ENCODE assay signal across 10 cellular contexts in genomic region chr11:101880208-101880607, GRCh38. TPM values are rescaled to one million over a fixed set of nuclear protein-coding genes. Genes with fewer than 3 reads are reported as not detected.
A peak's percentile ranks its signal among the peaks of the same experiment; 100 is the strongest.
DNase-seq lines count a peak whose midpoint lies in the region; ATAC-seq and TF ChIP-seq lines count a peak whose summit lies in the region.
"Had no signal": no experiment of that assay in that cellular context is flagged by ENCODE, and none has a peak within 500 bp of the region (broad histone marks: within the 10 kb centered on the region; RNA-seq: fewer than 3 reads in every experiment).

No MANE protein-coding gene starts in this region.

- ATAC-seq in GM19463 (IDR thresholded peaks at IDR 0.05; ENCODE audit: unreplicated experiment) (no peak), GM19023 (IDR thresholded peaks at IDR 0.05; ENCODE audit: unreplicated experiment) (no peak)
- ATAC-seq: mucosa of descending colon had no signal

- no peak for TF ChIP-seq EP300 in transverse colon (IDR thresholded peaks at IDR 0.05; ENCODE audit: low read depth)

- no peak overlapping the region for H3K4me3 ChIP-seq in epithelial cell of esophagus (ENCODE audit: low read length)
- no peak overlapping the region for H3K4me3 ChIP-seq in transverse colon
- H3K4me3 ChIP-seq: mucosa of descending colon had no signal

- H3K27ac ChIP-seq in transverse colon = no peak overlapping the region

- no peaks in the 10 kb centered on the region for H3K27me3 ChIP-seq in transverse colon

- H3K36me3 ChIP-seq in transverse colon = no peaks in the 10 kb centered on the region

- in situ Hi-C loops in transverse colon (cut with MboI; ENCODE audit: low pct_ligation_motif_present in 1 of 4, low pct_unique_long_range_greater_than_20kb in 1 of 4, low sequenced_read_pairs in 3 of 4) = no loop called here

- TF ChIP-seq CTCF in epithelial cell of esophagus (IDR thresholded peaks at IDR 0.05; ENCODE audit: insufficient read depth, low read depth, low read length, missing control alignments) = peak; percentile 57
- TF ChIP-seq CTCF in transverse colon (IDR thresholded peaks at IDR 0.05) = peak in 3 of 5 experiments; percentile 19 to 25 (median 21)

- peak; percentile 12 to 14 for DNase-seq in SHP77 (lab: John Stamatoyannopoulos, UW)
- DNase-seq in SHP77 treated with DMSO at 0.1 percent for 48 hours (lab: John Stamatoyannopoulos, UW) = no peak
- DNase-seq in NCI-H460 (ENCODE audit: extremely low read depth, low read depth) = peak; percentile 35
- peak; percentile 75 for DNase-seq in epithelial cell of esophagus (ENCODE audit: low read depth)
- no peak for DNase-seq in transverse colon
- DNase-seq in activated CD4-positive, CD25-positive, alpha-beta regulatory T cell treated with anti-CD3 and anti-CD28 coated beads, Interleukin-2, amount 50 U/mL, for 72 hours = no peak

- WGBS in transverse colon (ENCODE audit: low coverage in 1 of 2), 2 donors = 54 to 59% methylated on average over 4 of the region's 4 CpGs

- no peaks in the 10 kb centered on the region for H3K4me1 ChIP-seq in transverse colon

- intact Hi-C loops in transverse colon (cut with DNase I; ENCODE audit: low total_unique reads) = no loop called here

- TF ChIP-seq POLR2A in transverse colon (IDR thresholded peaks at IDR 0.05) = no peak

- H3K9me3 ChIP-seq in transverse colon = no peaks in the 10 kb centered on the region
- H3K9me3 ChIP-seq: mucosa of descending colon had no signal

RNA-seq across cellular contexts. Expression of gene CEP126, which starts 34.6 kb away (rescaled TPM):
- total RNA-seq in NCI-H460 (2014; rRNA removed; shearing (Covaris generic)) = 2.7 and 4.5 TPM in 2 replicates
- 3.5 and 4.1 TPM in 2 replicates for polyA plus RNA-seq in NCI-H460 (2014; cell fraction: nucleus; rRNA removed)
- total RNA-seq in transverse colon = 1 to 10 TPM; 1.1 to 6.4 (median 3.8) TPM

RNA-seq across cellular contexts. Expression of gene ANGPTL5, which starts 36.1 kb away (rescaled TPM):
- total RNA-seq in NCI-H460 (2014; rRNA removed; shearing (Covaris generic)) = not detected in 2 replicates
- polyA plus RNA-seq in NCI-H460 (2014; cell fraction: nucleus; rRNA removed) = not detected in 2 replicates
- under 1 TPM in 1 of 4 donors, not detected in 3; 0.96 TPM for total RNA-seq in transverse colon
- total RNA-seq: T-helper 2 cell treated with Interferon-gamma antibody and Interleukin-4, amounts not matched to agents 100 ng/mL and 5 ng/mL, for 36 hours had no signal

Comparison
In these comparisons a context has a peak if more than half of its experiments do, and no peak if none do; other contexts are left out.
1. DNase-seq: peak in SHP77 (2 of 2), NCI-H460 (single experiment) and epithelial cell of esophagus (single experiment); none in SHP77 treated with DMSO at 0.1 percent for 48 hours (single experiment), transverse colon (single experiment) and activated CD4-positive, CD25-positive, alpha-beta regulatory T cell treated with anti-CD3 and anti-CD28 coated beads, Interleukin-2, amount 50 U/mL, for 72 hours (single experiment).